In genomic region chr18:50284226-50284885, GRCh38 we compare ENCODE assay signal across 16 cellular contexts. TPM values are rescaled to one million over a fixed set of nuclear protein-coding genes. Genes with fewer than 3 reads are reported as not detected.
A peak's percentile ranks its signal among the peaks of the same experiment; 100 is the strongest.
DNase-seq lines count a peak whose midpoint lies in the region; ATAC-seq and TF ChIP-seq lines count a peak whose summit lies in the region.
"Had no signal": no experiment of that assay in that cellular context is flagged by ENCODE, and none has a peak within 500 bp of the region (broad histone marks: within the 10 kb centered on the region; RNA-seq: fewer than 3 reads in every experiment).

No MANE protein-coding gene starts in this region.

- no peak overlapping the region for H3K4me3 ChIP-seq in MG63
- H3K4me3 ChIP-seq in HAP-1, result no peak overlapping the region
- H3K4me3 ChIP-seq: A549, lung, psoas muscle had no signal

- H3K27me3 ChIP-seq in MG63, result no peaks in the 10 kb centered on the region
- H3K27me3 ChIP-seq in HAP-1 (ENCODE audit: low read depth), result no peaks in the 10 kb centered on the region

- peaks cover 9% of the 10 kb centered on the region for H3K4me1 ChIP-seq in HAP-1

- peak overlapping the region; percentile 33 for H3K4me3 Mint-ChIP-seq in T-helper 2 cell treated with Interferon-gamma antibody and Interleukin-4, amounts not matched to agents 5 μg/mL and 100 μg/mL, for 36 hours
- no peak overlapping the region for H3K4me3 Mint-ChIP-seq in activated naive CD8-positive, alpha-beta T cell treated with anti-CD3 and anti-CD28 coated beads, Interleukin-2, amount 50 U/mL, for 24 hours
- peak overlapping the region; percentile 1 for H3K4me3 Mint-ChIP-seq in natural killer cell

- peak overlapping the region; percentile 61 for H3K27ac Mint-ChIP-seq in T-helper 2 cell treated with Interferon-gamma antibody and Interleukin-4, amounts not matched to agents 5 μg/mL and 100 μg/mL, for 36 hours
- H3K27ac Mint-ChIP-seq in activated naive CD8-positive, alpha-beta T cell treated with anti-CD3 and anti-CD28 coated beads, Interleukin-2, amount 50 U/mL, for 24 hours, result peak overlapping the region; percentile 41
- peak overlapping the region; percentile 5 to 25 for H3K27ac Mint-ChIP-seq in natural killer cell

- H3K9me3 ChIP-seq in MG63 (no peaks in the 10 kb centered on the region), HAP-1 (no peaks in the 10 kb centered on the region; the same call in 1 of the 2 replicates)
- H3K9me3 ChIP-seq: A549, psoas muscle had no signal

- in situ Hi-C loops in HAP-1 (cut with MboI; ENCODE audit: low sequenced_read_pairs), result loop anchor here (10.0 kb wide), 1 partner anchor 70 kb away; no protein-coding TSS in a partner anchor

- H3K36me3 Mint-ChIP-seq in T-helper 2 cell treated with Interferon-gamma antibody and Interleukin-4, amounts not matched to agents 5 μg/mL and 100 μg/mL, for 36 hours (ENCODE audit: low read depth), result peaks cover 65% of the 10 kb centered on the region
- H3K36me3 Mint-ChIP-seq in activated naive CD8-positive, alpha-beta T cell treated with anti-CD3 and anti-CD28 coated beads, Interleukin-2, amount 50 U/mL, for 24 hours (ENCODE audit: low read depth), result peaks cover 50% of the 10 kb centered on the region
- no peaks in the 10 kb centered on the region for H3K36me3 Mint-ChIP-seq in natural killer cell

- TF ChIP-seq CTCF in natural killer cell (IDR thresholded peaks at IDR 0.05), result no peak

- no peak for DNase-seq in T-helper 2 cell treated with Interferon-gamma antibody and Interleukin-4, amounts not matched to agents 5 μg/mL and 100 μg/mL, for 36 hours (ENCODE audit: low spot score)
- DNase-seq in T-helper 2 cell (no peak), MG63 (peak; percentile 94), natural killer cell (no peak), NCI-H187 (lab: John Stamatoyannopoulos, UW) (no peak), HAP-1 (ENCODE audit: low spot score in 2 of 2) (no peak)
- no peak for DNase-seq in activated naive CD8-positive, alpha-beta T cell treated with anti-CD3 and anti-CD28 coated beads, Interleukin-2, amount 50 U/mL, for 24 hours
- DNase-seq in activated CD4-positive, CD25-positive, alpha-beta regulatory T cell treated with anti-CD3 and anti-CD28 coated beads, Interleukin-2, amount 50 U/mL, for 72 hours, result no peak
- DNase-seq: activated gamma-delta T cell, head of caudate nucleus, NCI-H2107, psoas muscle, substantia nigra had no signal

- intact Hi-C loops in natural killer cell (cut with micrococcal nuclease), result loop anchor here (5.0 to 10.0 kb wide), 4 partner anchors 472 to 792 kb away; partner anchors contain the start of genes ACAA2, ELAC1, ME2 and RPL17

- no peak for ATAC-seq in activated naive CD8-positive, alpha-beta T cell treated with anti-CD3 and anti-CD28 coated beads, Interleukin-2, amount 50 U/mL, for 24 hours
- ATAC-seq in natural killer cell, result no peak
- ATAC-seq: A549, psoas muscle had no signal

- peaks cover 37% of the 10 kb centered on the region for H3K4me1 Mint-ChIP-seq in T-helper 2 cell treated with Interferon-gamma antibody and Interleukin-4, amounts not matched to agents 5 μg/mL and 100 μg/mL, for 36 hours (ENCODE audit: low read depth)
- peaks cover 46% of the 10 kb centered on the region for H3K4me1 Mint-ChIP-seq in activated naive CD8-positive, alpha-beta T cell treated with anti-CD3 and anti-CD28 coated beads, Interleukin-2, amount 50 U/mL, for 24 hours
- H3K4me1 Mint-ChIP-seq in natural killer cell, result peaks cover 42 to 81% of the 10 kb centered on the region in 2 donors

- no peaks in the 10 kb centered on the region for H3K9me3 Mint-ChIP-seq in T-helper 2 cell treated with Interferon-gamma antibody and Interleukin-4, amounts not matched to agents 5 μg/mL and 100 μg/mL, for 36 hours
- no peaks in the 10 kb centered on the region for H3K9me3 Mint-ChIP-seq in activated naive CD8-positive, alpha-beta T cell treated with anti-CD3 and anti-CD28 coated beads, Interleukin-2, amount 50 U/mL, for 24 hours
- H3K9me3 Mint-ChIP-seq in natural killer cell, result no peaks in the 10 kb centered on the region

- H3K27me3 Mint-ChIP-seq in T-helper 2 cell treated with Interferon-gamma antibody and Interleukin-4, amounts not matched to agents 5 μg/mL and 100 μg/mL, for 36 hours (ENCODE audit: low read depth), result no peaks in the 10 kb centered on the region
- no peaks in the 10 kb centered on the region for H3K27me3 Mint-ChIP-seq in activated naive CD8-positive, alpha-beta T cell treated with anti-CD3 and anti-CD28 coated beads, Interleukin-2, amount 50 U/mL, for 24 hours
- H3K27me3 Mint-ChIP-seq in natural killer cell (ENCODE audit: low read depth in 2 of 2), result no peaks in the 10 kb centered on the region

- H3K36me3 ChIP-seq in MG63, result peaks cover 38% of the 10 kb centered on the region
- H3K36me3 ChIP-seq in HAP-1 (replicated peaks), result peaks cover 46% of the 10 kb centered on the region

RNA-seq across cellular contexts. Expression of gene MBD1, which starts 3.0 kb away (rescaled TPM):
- total RNA-seq in MG63 (2014; rRNA removed; shearing (Covaris generic); ENCODE audit: low replicate concordance), result 28.2 and 34.4 TPM in 2 replicates
- 100 to 1,000 TPM; 106 to 113 (median 111) TPM for total RNA-seq in natural killer cell

RNA-seq across cellular contexts. Expression of gene CXXC1, which starts 3.1 kb away (rescaled TPM):
- total RNA-seq in MG63 (2014; rRNA removed; shearing (Covaris generic); ENCODE audit: low replicate concordance), result 39.0 and 59.3 TPM in 2 replicates
- total RNA-seq in natural killer cell, result 100 to 1,000 TPM; 146 to 173 (median 153) TPM

RNA-seq across cellular contexts. Expression of gene CFAP53, which starts 18.1 kb away (rescaled TPM):
- total RNA-seq in MG63 (2014; rRNA removed; shearing (Covaris generic); ENCODE audit: low replicate concordance), result not detected in 2 replicates
- total RNA-seq in natural killer cell, result under 1 TPM; 0.20 to 0.24 (median 0.20) TPM
- total RNA-seq: G401 had no signal
